2 cellular contexts compared by ENCODE assay signal in genomic region chr9:127489471-127490115, GRCh38.
TF ChIP-seq lines count a peak whose summit lies in the region.

No MANE protein-coding gene starts in this region.

TF ChIP-seq in IMR-90, 13 proteins besides CTCF, POLR2A, EP300 and RAD21 (continued from another document):
- TF ChIP-seq USF2 (IDR thresholded peaks at IDR 0.05; ENCODE audit: low read depth, low read length) = no peak
- TF ChIP-seq NFE2L2 (IDR thresholded peaks at IDR 0.05; ENCODE audit: low read depth, low read length) = no peak
- no peak for TF ChIP-seq RCOR1 (IDR thresholded peaks at IDR 0.05; ENCODE audit: insufficient replicate concordance, low read length)

TF ChIP-seq in GM12891, 5 proteins besides CTCF, POLR2A, EP300 and RAD21:
- TF ChIP-seq POU2F2 (IDR thresholded peaks at IDR 0.05; ENCODE audit: low read depth, low read length) (no peak), POLR2AphosphoS5 (IDR thresholded peaks at IDR 0.05; ENCODE audit: low read depth, low read length) (no peak), PAX5 (IDR thresholded peaks at IDR 0.05; ENCODE audit: insufficient read depth, low read length, severe bottlenecking) (no peak), SPI1 (IDR thresholded peaks at IDR 0.05; ENCODE audit: low read depth, low read length) (no peak), TAF1 (IDR thresholded peaks at IDR 0.05; ENCODE audit: low read depth, low read length) (no peak)
